In the genomic region with DNA sequence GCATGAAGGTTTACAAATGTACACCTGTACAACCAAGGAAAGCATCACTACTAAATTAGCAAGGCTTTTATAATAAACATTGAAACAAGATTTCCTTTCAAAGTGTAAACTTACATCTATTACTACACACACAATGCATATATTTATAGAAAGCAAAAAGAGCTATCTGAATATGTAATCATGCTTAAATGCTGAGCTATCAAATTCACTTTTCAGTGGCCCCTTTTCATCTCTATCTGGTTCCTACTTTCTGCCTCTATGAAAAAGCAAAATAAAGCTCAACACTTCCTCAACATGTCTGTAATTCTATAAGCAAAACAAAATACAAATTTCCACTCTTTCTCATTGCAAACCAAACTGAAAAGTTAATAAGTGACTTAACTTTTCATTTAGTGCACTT, we compare ENCODE assay signal across 27 cellular contexts.
"Had no signal": no experiment of that assay in that cellular context is flagged by ENCODE, and none has a peak within 500 bp of the region (broad histone marks: within the 10 kb centered on the region; RNA-seq: fewer than 3 reads in every experiment).

No MANE protein-coding gene starts in this region.

- H3K4me1 Mint-ChIP-seq: mesothelial cell of epicardium; naive B cell; nephron progenitor cell; stimulated activated effector memory CD8-positive, alpha-beta T cell treated with anti-CD3 and anti-CD28 coated beads, Interleukin-12 subunit alpha, Interleukin-12 subunit beta, amount 100 ng/mL, for 72 hours had no signal

- H3K27ac Mint-ChIP-seq: mesothelial cell of epicardium, nephron progenitor cell had no signal

- H3K9me3 Mint-ChIP-seq: effector memory CD8-positive, alpha-beta T cell; mesothelial cell of epicardium; naive B cell; nephron progenitor cell; stimulated activated effector memory CD8-positive, alpha-beta T cell treated with anti-CD3 and anti-CD28 coated beads, Interleukin-12 subunit alpha, Interleukin-12 subunit beta, amount 100 ng/mL, for 72 hours had no signal

- H3K9me3 ChIP-seq: esophagus squamous epithelium, heart right ventricle, left lung, mucosa of descending colon, prostate gland, right atrium auricular region, sigmoid colon, stomach, thyroid gland, vagina had no signal

- H3K4me3 ChIP-seq: esophagus squamous epithelium, heart right ventricle, left lung, mucosa of descending colon, prostate gland, right atrium auricular region, sigmoid colon, stomach, thyroid gland, vagina had no signal

- H3K4me1 ChIP-seq: esophagus squamous epithelium, heart right ventricle, left lung, prostate gland, right atrium auricular region, sigmoid colon, stomach, thyroid gland, vagina had no signal

- H3K27ac ChIP-seq: esophagus squamous epithelium, heart right ventricle, left lung, prostate gland, right atrium auricular region, sigmoid colon, stomach, thyroid gland, vagina had no signal

- H3K27me3 Mint-ChIP-seq: effector memory CD8-positive, alpha-beta T cell; naive B cell had no signal

- DNase-seq: dermis blood vessel endothelial cell; effector memory CD8-positive, alpha-beta T cell; erythroblast; esophagus squamous epithelium; foreskin melanocyte; glutamatergic neuron; heart right ventricle; hippocampal formation; left cardiac atrium; left lung; mesenchymal stem cell; mucosa of descending colon; naive B cell; nephron progenitor cell; nucleus accumbens; sigmoid colon; stimulated activated CD4-positive, alpha-beta T cell treated with anti-CD3 and anti-CD28 coated beads, Interleukin-2, amount 100 ng/mL, for 24 hours; stimulated activated CD4-positive, alpha-beta T cell treated with anti-CD3 and anti-CD28 coated beads, Interleukin-4, amount 100 ng/mL, for 24 hours; stimulated activated naive CD4-positive, alpha-beta T cell treated with Interleukin-2 at 50 U/mL for 16 hours; stomach; thyroid gland; trophoblast cell had no signal

- ATAC-seq: effector memory CD8-positive, alpha-beta T cell; heart right ventricle; left cardiac atrium; left lung; mucosa of descending colon; stimulated activated effector memory CD8-positive, alpha-beta T cell treated with anti-CD3 and anti-CD28 coated beads, Interleukin-12 subunit alpha, Interleukin-12 subunit beta, amount 100 ng/mL, for 72 hours had no signal

- H3K27me3 ChIP-seq: esophagus squamous epithelium, heart right ventricle, left lung, right atrium auricular region, sigmoid colon, stomach, thyroid gland, vagina had no signal

- H3K4me3 Mint-ChIP-seq: effector memory CD8-positive, alpha-beta T cell; mesothelial cell of epicardium; naive B cell; nephron progenitor cell; stimulated activated effector memory CD8-positive, alpha-beta T cell treated with anti-CD3 and anti-CD28 coated beads, Interleukin-12 subunit alpha, Interleukin-12 subunit beta, amount 100 ng/mL, for 72 hours had no signal
